In the genomic region with DNA sequence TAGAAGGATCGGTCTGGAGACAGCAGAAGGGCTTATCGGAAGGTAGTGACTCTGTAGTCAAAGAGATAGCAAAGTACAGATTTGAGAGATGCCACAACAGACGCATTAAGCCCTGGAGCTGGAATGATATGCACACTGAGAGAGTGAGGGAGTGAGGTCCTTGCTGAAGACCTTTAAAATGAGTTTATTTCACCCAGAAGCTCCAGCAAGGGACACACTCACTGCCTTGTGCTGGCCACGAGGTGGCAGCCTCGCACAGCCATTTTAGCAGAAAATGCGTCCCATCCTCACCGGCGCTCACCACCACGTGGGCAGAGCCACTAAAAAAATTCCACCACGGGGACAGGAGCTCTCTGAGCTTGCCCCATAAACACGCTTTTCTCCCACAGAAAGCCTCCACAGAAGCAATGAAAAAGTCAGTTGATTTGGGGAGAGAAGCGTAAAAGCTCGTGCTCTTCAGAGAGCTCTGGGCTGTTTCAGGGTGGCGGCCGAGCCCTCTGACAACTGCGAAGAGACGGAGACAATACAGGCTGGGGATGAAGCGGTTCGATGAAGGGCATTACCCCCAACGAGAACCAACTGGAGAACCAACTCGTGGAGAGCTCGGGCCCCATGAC, we compare ENCODE assay signal across 1 cellular context.
A peak's percentile ranks its signal among the peaks of the same experiment; 100 is the strongest.
TF ChIP-seq lines count a peak whose summit lies in the region.

No MANE protein-coding gene starts in this region.

TF ChIP-seq in HepG2, 621 proteins besides CTCF, POLR2A, EP300 and RAD21 (continued from another document and continues in another):
- TF ChIP-seq, protein P1, sequence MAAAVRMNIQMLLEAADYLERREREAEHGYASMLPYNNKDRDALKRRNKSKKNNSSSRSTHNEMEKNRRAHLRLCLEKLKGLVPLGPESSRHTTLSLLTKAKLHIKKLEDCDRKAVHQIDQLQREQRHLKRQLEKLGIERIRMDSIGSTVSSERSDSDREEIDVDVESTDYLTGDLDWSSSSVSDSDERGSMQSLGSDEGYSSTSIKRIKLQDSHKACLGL (CRISPR knock-in tag; IDR thresholded peaks at IDR 0.05) = 0 out of 2 replicates have a peak, but pooled peaks have one; percentile 22
- TF ChIP-seq AHR (CRISPR knock-in tag; IDR thresholded peaks at IDR 0.05) (no peak), KLF11 (CRISPR knock-in tag; IDR thresholded peaks at IDR 0.05) (no peak), ETV6 (CRISPR knock-in tag; conservative IDR thresholded peaks at IDR 0.05) (no peak), KAT2B (IDR thresholded peaks at IDR 0.05; ENCODE audit: borderline replicate concordance, low read depth, low read length) (no peak), ZNF879 (CRISPR knock-in tag; IDR thresholded peaks at IDR 0.05) (no peak), TBL1XR1 (IDR thresholded peaks at IDR 0.05; ENCODE audit: borderline replicate concordance, low read length, partially characterized antibody) (no peak), KDM2A (CRISPR knock-in tag; IDR thresholded peaks at IDR 0.05; ENCODE audit: borderline replicate concordance, low read depth) (no peak), ZNF652 (CRISPR knock-in tag; IDR thresholded peaks at IDR 0.05; ENCODE audit: borderline replicate concordance, low read depth) (0 out of 2 replicates have a peak, but pooled peaks have one; percentile 8), CCDC6 (CRISPR knock-in tag; IDR thresholded peaks at IDR 0.05) (peak; percentile 72), NR2C2 (CRISPR knock-in tag; IDR thresholded peaks at IDR 0.05; ENCODE audit: borderline replicate concordance) (0 out of 2 replicates have a peak, but pooled peaks have one; percentile 30), SAP130 (CRISPR knock-in tag; IDR thresholded peaks at IDR 0.05; ENCODE audit: low read depth) (no peak), XBP1 (CRISPR knock-in tag; IDR thresholded peaks at IDR 0.05) (no peak), NFIB (CRISPR knock-in tag; IDR thresholded peaks at IDR 0.05; ENCODE audit: borderline replicate concordance) (no peak), ZBTB8A (CRISPR knock-in tag; IDR thresholded peaks at IDR 0.05; ENCODE audit: borderline replicate concordance, low read depth) (peak; percentile 77; the same call in 1 of the 2 replicates), PRPF4 (IDR thresholded peaks at IDR 0.05; ENCODE audit: low read depth, low read length, poor library complexity, severe bottlenecking) (no peak), ZSCAN12 (CRISPR knock-in tag; IDR thresholded peaks at IDR 0.05) (no peak)
- TF ChIP-seq, protein P2, sequence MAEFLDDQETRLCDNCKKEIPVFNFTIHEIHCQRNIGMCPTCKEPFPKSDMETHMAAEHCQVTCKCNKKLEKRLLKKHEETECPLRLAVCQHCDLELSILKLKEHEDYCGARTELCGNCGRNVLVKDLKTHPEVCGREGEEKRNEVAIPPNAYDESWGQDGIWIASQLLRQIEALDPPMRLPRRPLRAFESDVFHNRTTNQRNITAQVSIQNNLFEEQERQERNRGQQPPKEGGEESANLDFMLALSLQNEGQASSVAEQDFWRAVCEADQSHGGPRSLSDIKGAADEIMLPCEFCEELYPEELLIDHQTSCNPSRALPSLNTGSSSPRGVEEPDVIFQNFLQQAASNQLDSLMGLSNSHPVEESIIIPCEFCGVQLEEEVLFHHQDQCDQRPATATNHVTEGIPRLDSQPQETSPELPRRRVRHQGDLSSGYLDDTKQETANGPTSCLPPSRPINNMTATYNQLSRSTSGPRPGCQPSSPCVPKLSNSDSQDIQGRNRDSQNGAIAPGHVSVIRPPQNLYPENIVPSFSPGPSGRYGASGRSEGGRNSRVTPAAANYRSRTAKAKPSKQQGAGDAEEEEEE (CRISPR knock-in tag; IDR thresholded peaks at IDR 0.05; ENCODE audit: borderline replicate concordance) = no peak
- TF ChIP-seq, protein P3, sequence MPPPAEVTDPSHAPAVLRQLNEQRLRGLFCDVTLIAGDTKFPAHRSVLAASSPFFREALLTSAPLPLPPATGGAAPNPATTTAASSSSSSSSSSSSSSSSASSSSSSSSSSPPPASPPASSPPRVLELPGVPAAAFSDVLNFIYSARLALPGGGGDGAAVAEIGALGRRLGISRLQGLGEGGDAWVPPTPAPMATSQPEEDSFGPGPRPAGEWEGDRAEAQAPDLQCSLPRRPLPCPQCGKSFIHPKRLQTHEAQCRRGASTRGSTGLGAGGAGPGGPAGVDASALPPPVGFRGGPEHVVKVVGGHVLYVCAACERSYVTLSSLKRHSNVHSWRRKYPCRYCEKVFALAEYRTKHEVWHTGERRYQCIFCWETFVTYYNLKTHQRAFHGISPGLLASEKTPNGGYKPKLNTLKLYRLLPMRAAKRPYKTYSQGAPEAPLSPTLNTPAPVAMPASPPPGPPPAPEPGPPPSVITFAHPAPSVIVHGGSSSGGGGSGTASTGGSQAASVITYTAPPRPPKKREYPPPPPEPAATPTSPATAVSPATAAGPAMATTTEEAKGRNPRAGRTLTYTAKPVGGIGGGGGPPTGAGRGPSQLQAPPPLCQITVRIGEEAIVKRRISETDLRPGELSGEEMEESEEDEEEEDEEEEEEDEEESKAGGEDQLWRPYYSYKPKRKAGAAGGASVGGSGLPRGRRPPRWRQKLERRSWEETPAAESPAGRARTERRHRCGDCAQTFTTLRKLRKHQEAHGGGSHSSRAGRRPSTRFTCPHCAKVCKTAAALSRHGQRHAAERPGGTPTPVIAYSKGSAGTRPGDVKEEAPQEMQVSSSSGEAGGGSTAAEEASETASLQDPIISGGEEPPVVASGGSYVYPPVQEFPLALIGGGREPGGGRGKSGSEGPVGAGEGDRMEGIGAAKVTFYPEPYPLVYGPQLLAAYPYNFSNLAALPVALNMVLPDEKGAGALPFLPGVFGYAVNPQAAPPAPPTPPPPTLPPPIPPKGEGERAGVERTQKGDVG (CRISPR knock-in tag; IDR thresholded peaks at IDR 0.05; ENCODE audit: borderline replicate concordance) = peak; percentile 82; the same call in 1 of the 2 replicates
- TF ChIP-seq, protein P4, sequence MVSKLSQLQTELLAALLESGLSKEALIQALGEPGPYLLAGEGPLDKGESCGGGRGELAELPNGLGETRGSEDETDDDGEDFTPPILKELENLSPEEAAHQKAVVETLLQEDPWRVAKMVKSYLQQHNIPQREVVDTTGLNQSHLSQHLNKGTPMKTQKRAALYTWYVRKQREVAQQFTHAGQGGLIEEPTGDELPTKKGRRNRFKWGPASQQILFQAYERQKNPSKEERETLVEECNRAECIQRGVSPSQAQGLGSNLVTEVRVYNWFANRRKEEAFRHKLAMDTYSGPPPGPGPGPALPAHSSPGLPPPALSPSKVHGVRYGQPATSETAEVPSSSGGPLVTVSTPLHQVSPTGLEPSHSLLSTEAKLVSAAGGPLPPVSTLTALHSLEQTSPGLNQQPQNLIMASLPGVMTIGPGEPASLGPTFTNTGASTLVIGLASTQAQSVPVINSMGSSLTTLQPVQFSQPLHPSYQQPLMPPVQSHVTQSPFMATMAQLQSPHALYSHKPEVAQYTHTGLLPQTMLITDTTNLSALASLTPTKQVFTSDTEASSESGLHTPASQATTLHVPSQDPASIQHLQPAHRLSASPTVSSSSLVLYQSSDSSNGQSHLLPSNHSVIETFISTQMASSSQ (IDR thresholded peaks at IDR 0.05; ENCODE audit: low read depth) = no peak
- TF ChIP-seq, protein P4 (CRISPR knock-in tag; IDR thresholded peaks at IDR 0.05; ENCODE audit: borderline replicate concordance) = no peak; the same call in 1 of the 2 replicates
- TF ChIP-seq, protein P5, sequence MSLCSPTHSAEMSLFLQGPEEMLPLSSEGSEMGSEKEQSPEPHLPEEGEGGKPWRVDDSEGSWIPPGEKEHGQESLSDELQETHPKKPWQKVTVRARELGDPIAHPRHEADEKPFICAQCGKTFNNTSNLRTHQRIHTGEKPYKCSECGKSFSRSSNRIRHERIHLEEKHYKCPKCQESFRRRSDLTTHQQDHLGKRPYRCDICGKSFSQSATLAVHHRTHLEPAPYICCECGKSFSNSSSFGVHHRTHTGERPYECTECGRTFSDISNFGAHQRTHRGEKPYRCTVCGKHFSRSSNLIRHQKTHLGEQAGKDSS (CRISPR knock-in tag; IDR thresholded peaks at IDR 0.05; ENCODE audit: borderline replicate concordance, low read depth) = peak; percentile 69; the same call in 1 of the 2 replicates
- TF ChIP-seq, protein P6, sequence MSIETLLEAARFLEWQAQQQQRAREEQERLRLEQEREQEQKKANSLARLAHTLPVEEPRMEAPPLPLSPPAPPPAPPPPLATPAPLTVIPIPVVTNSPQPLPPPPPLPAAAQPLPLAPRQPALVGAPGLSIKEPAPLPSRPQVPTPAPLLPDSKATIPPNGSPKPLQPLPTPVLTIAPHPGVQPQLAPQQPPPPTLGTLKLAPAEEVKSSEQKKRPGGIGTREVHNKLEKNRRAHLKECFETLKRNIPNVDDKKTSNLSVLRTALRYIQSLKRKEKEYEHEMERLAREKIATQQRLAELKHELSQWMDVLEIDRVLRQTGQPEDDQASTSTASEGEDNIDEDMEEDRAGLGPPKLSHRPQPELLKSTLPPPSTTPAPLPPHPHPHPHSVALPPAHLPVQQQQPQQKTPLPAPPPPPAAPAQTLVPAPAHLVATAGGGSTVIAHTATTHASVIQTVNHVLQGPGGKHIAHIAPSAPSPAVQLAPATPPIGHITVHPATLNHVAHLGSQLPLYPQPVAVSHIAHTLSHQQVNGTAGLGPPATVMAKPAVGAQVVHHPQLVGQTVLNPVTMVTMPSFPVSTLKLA (IDR thresholded peaks at IDR 0.05) = peak; percentile 81
- TF ChIP-seq, protein P7, sequence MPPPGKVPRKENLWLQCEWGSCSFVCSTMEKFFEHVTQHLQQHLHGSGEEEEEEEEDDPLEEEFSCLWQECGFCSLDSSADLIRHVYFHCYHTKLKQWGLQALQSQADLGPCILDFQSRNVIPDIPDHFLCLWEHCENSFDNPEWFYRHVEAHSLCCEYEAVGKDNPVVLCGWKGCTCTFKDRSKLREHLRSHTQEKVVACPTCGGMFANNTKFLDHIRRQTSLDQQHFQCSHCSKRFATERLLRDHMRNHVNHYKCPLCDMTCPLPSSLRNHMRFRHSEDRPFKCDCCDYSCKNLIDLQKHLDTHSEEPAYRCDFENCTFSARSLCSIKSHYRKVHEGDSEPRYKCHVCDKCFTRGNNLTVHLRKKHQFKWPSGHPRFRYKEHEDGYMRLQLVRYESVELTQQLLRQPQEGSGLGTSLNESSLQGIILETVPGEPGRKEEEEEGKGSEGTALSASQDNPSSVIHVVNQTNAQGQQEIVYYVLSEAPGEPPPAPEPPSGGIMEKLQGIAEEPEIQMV (CRISPR knock-in tag; IDR thresholded peaks at IDR 0.05; ENCODE audit: low read depth) = 0 out of 2 replicates have a peak, but pooled peaks have one; percentile 69
- TF ChIP-seq, protein P8, sequence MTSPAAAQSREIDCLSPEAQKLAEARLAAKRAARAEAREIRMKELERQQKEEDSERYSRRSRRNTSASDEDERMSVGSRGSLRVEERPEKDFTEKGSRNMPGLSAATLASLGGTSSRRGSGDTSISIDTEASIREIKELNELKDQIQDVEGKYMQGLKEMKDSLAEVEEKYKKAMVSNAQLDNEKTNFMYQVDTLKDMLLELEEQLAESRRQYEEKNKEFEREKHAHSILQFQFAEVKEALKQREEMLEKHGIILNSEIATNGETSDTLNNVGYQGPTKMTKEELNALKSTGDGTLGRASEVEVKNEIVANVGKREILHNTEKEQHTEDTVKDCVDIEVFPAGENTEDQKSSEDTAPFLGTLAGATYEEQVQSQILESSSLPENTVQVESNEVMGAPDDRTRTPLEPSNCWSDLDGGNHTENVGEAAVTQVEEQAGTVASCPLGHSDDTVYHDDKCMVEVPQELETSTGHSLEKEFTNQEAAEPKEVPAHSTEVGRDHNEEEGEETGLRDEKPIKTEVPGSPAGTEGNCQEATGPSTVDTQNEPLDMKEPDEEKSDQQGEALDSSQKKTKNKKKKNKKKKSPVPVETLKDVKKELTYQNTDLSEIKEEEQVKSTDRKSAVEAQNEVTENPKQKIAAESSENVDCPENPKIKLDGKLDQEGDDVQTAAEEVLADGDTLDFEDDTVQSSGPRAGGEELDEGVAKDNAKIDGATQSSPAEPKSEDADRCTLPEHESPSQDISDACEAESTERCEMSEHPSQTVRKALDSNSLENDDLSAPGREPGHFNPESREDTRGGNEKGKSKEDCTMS (CRISPR knock-in tag; conservative IDR thresholded peaks at IDR 0.05) = no peak
- TF ChIP-seq, protein P9, sequence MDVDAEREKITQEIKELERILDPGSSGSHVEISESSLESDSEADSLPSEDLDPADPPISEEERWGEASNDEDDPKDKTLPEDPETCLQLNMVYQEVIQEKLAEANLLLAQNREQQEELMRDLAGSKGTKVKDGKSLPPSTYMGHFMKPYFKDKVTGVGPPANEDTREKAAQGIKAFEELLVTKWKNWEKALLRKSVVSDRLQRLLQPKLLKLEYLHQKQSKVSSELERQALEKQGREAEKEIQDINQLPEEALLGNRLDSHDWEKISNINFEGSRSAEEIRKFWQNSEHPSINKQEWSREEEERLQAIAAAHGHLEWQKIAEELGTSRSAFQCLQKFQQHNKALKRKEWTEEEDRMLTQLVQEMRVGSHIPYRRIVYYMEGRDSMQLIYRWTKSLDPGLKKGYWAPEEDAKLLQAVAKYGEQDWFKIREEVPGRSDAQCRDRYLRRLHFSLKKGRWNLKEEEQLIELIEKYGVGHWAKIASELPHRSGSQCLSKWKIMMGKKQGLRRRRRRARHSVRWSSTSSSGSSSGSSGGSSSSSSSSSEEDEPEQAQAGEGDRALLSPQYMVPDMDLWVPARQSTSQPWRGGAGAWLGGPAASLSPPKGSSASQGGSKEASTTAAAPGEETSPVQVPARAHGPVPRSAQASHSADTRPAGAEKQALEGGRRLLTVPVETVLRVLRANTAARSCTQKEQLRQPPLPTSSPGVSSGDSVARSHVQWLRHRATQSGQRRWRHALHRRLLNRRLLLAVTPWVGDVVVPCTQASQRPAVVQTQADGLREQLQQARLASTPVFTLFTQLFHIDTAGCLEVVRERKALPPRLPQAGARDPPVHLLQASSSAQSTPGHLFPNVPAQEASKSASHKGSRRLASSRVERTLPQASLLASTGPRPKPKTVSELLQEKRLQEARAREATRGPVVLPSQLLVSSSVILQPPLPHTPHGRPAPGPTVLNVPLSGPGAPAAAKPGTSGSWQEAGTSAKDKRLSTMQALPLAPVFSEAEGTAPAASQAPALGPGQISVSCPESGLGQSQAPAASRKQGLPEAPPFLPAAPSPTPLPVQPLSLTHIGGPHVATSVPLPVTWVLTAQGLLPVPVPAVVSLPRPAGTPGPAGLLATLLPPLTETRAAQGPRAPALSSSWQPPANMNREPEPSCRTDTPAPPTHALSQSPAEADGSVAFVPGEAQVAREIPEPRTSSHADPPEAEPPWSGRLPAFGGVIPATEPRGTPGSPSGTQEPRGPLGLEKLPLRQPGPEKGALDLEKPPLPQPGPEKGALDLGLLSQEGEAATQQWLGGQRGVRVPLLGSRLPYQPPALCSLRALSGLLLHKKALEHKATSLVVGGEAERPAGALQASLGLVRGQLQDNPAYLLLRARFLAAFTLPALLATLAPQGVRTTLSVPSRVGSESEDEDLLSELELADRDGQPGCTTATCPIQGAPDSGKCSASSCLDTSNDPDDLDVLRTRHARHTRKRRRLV (CRISPR knock-in tag; IDR thresholded peaks at IDR 0.05) = no peak
- TF ChIP-seq, protein P10, sequence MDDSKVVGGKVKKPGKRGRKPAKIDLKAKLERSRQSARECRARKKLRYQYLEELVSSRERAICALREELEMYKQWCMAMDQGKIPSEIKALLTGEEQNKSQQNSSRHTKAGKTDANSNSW (CRISPR knock-in tag; IDR thresholded peaks at IDR 0.05; ENCODE audit: borderline replicate concordance) = no peak
